In the genomic region with DNA sequence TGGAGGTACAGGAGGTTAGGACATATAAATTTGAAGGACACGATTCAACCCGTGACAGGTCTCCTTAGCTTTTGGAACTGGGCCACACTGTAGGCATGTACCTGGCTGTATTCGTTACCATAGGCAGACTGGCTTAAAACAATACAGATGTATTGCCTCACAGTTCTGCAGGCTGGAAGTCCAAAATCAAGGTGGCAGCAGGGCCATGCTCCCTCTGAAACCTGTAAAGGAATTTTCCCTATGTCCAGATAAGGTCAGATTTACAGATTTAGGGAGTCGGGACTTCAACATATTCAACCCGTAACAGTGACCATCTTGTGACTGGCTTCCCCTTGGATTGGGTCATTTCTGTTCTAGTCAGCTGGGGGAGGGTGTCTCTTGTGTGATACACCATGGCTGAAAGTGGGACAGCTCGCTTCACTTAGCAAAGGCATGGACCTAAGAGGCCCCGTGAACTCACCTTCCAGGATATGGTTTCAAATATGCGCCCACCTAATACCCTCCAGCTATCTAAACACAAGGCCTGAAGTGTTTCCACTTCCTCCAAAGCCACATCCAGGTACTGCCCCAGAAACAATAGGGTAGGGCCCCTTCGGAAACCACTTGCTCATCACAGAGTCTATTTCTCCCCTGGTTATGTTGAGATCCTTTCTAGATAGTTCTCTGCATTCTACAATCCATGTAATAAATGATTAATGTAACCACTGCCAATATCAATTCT, we compare ENCODE assay signal across 26 cellular contexts.
A peak's percentile ranks its signal among the peaks of the same experiment; 100 is the strongest.
DNase-seq lines count a peak whose midpoint lies in the region; ATAC-seq, FAIRE-seq and TF ChIP-seq lines count a peak whose summit lies in the region.
"Had no signal": no experiment of that assay in that cellular context is flagged by ENCODE, and none has a peak within 500 bp of the region (broad histone marks: within the 10 kb centered on the region; RNA-seq: fewer than 3 reads in every experiment).

No MANE protein-coding gene starts in this region.

- no peaks in the 10 kb centered on the region for H3K9me3 Mint-ChIP-seq in activated naive CD8-positive, alpha-beta T cell treated with anti-CD3 and anti-CD28 coated beads, Interleukin-2, amount 50 U/mL, for 24 hours
- H3K9me3 Mint-ChIP-seq in activated naive CD8-positive, alpha-beta T cell treated with anti-CD3 and anti-CD28 coated beads for 36 hours: no peaks in the 10 kb centered on the region
- H3K9me3 Mint-ChIP-seq in nephron progenitor cell: peaks cover 3% of the 10 kb centered on the region
- no peaks in the 10 kb centered on the region for H3K9me3 Mint-ChIP-seq in CD8-positive, alpha-beta T cell
- H3K9me3 Mint-ChIP-seq: CD4-positive, alpha-beta T cell; H9; HFFc6 had no signal

- H3K4me3 ChIP-seq in HEK293 (ENCODE audit: low read depth, low read length): no peak overlapping the region
- H3K4me3 ChIP-seq in CD8-positive, alpha-beta T cell (ENCODE audit: low read depth, low read length): no peak overlapping the region
- H3K4me3 ChIP-seq: A549; BLaER1 treated with 17β-estradiol and CSF1 and Interleukin-3, amounts not matched to agents 10 nM and 100 nM; GM23248 had no signal

- CTCF ChIA-PET in HEK293 (lab: Yijun Ruan, JAX): interaction anchor here (0.6 to 0.7 kb wide), 2 partner anchors 63 to 145 kb away, joined by 3 read pairs; no protein-coding TSS in a partner anchor
- CTCF ChIA-PET in CD8-positive, alpha-beta T cell (lab: Charles Lee): no interaction called here

- no peaks in the 10 kb centered on the region for H3K27me3 ChIP-seq in CD8-positive, alpha-beta T cell (ENCODE audit: insufficient read depth, low read length)
- H3K27me3 ChIP-seq: BE2C had no signal

- TF ChIP-seq CTCF in D721Med (IDR thresholded peaks at IDR 0.05; ENCODE audit: insufficient read depth, missing control alignments) (no peak), HEK293 (tag by site-specific recombination; IDR thresholded peaks at IDR 0.05) (no peak), nephron progenitor cell (IDR thresholded peaks at IDR 0.05) (no peak)
- TF ChIP-seq CTCF in CD8-positive, alpha-beta T cell (IDR thresholded peaks at IDR 0.05): no peak

- peaks cover 3% of the 10 kb centered on the region for H3K4me1 Mint-ChIP-seq in activated naive CD8-positive, alpha-beta T cell treated with anti-CD3 and anti-CD28 coated beads, Interleukin-2, amount 50 U/mL, for 24 hours
- H3K4me1 Mint-ChIP-seq in activated naive CD8-positive, alpha-beta T cell treated with anti-CD3 and anti-CD28 coated beads for 36 hours: no peaks in the 10 kb centered on the region
- H3K4me1 Mint-ChIP-seq in nephron progenitor cell: peaks cover 79% of the 10 kb centered on the region
- H3K4me1 Mint-ChIP-seq in CD8-positive, alpha-beta T cell (ENCODE audit: low read depth): peaks cover 2% of the 10 kb centered on the region

- H3K36me3 ChIP-seq in HEK293 (ENCODE audit: control insufficient read depth in 2 of 2, insufficient read depth in 1 of 2, low read length in 2 of 2): no peaks in the 10 kb centered on the region
- no peaks in the 10 kb centered on the region for H3K36me3 ChIP-seq in CD8-positive, alpha-beta T cell (ENCODE audit: insufficient read depth, low read length)
- H3K36me3 ChIP-seq: BE2C; BLaER1 treated with 17β-estradiol and CSF1 and Interleukin-3, amounts not matched to agents 10 nM and 100 nM had no signal

- peak; percentile 23 for ATAC-seq in activated naive CD8-positive, alpha-beta T cell treated with anti-CD3 and anti-CD28 coated beads, Interleukin-2, amount 50 U/mL, for 24 hours
- no peak for ATAC-seq in CD8-positive, alpha-beta T cell
- ATAC-seq: A549, HCT116 had no signal

- peak; percentile 85 for FAIRE-seq in D721Med (lab: Jason Lieb, UNC)
- FAIRE-seq: A549, G401.6, GM12892, GM19239 had no signal

- no peak overlapping the region for H3K27ac ChIP-seq in HEK293 (ENCODE audit: extremely low read depth, low read depth, low read length)
- no peak overlapping the region for H3K27ac ChIP-seq in CD8-positive, alpha-beta T cell (ENCODE audit: low read depth, low read length)
- H3K27ac ChIP-seq: A549; BLaER1 treated with 17β-estradiol and CSF1 and Interleukin-3, amounts not matched to agents 10 nM and 100 nM; GM23248 had no signal

- H3K4me1 ChIP-seq in HEK293 (ENCODE audit: control insufficient read depth, insufficient read depth, low read length): no peaks in the 10 kb centered on the region; the same call in 1 of the 2 replicates
- H3K4me1 ChIP-seq in CD8-positive, alpha-beta T cell (ENCODE audit: insufficient read depth, low read length): no peaks in the 10 kb centered on the region
- H3K4me1 ChIP-seq: A549, BE2C had no signal

- intact Hi-C loops in CD8-positive, alpha-beta T cell (cut with DNase I, micrococcal nuclease): no loop called here

- no peaks in the 10 kb centered on the region for H3K36me3 Mint-ChIP-seq in activated naive CD8-positive, alpha-beta T cell treated with anti-CD3 and anti-CD28 coated beads, Interleukin-2, amount 50 U/mL, for 24 hours (ENCODE audit: low read depth)
- no peaks in the 10 kb centered on the region for H3K36me3 Mint-ChIP-seq in activated naive CD8-positive, alpha-beta T cell treated with anti-CD3 and anti-CD28 coated beads for 36 hours
- H3K36me3 Mint-ChIP-seq in nephron progenitor cell (ENCODE audit: low read depth): no peaks in the 10 kb centered on the region
- no peaks in the 10 kb centered on the region for H3K36me3 Mint-ChIP-seq in CD8-positive, alpha-beta T cell
- H3K36me3 Mint-ChIP-seq: CD14-positive monocyte had no signal

- DNase-seq in activated naive CD8-positive, alpha-beta T cell treated with anti-CD3 and anti-CD28 coated beads, Interleukin-2, amount 50 U/mL, for 24 hours: no peak
- no peak for DNase-seq in activated naive CD8-positive, alpha-beta T cell treated with anti-CD3 and anti-CD28 coated beads for 36 hours
- DNase-seq in D721Med (ENCODE audit: insufficient read length, low spot score): no peak
- DNase-seq in nephron progenitor cell: no peak
- DNase-seq in GM19238 (ENCODE audit: insufficient read length, low spot score): no peak
- no peak for DNase-seq in CD8-positive, alpha-beta T cell
- DNase-seq: 8988T; ACHN; AML-193; BE2C; Calu3; CD4-positive, alpha-beta T cell; COR-L47; DMS153; DND-41; GM23248; H9; HFFc6 had no signal

- H3K27ac Mint-ChIP-seq in activated naive CD8-positive, alpha-beta T cell treated with anti-CD3 and anti-CD28 coated beads, Interleukin-2, amount 50 U/mL, for 24 hours: no peak overlapping the region
- H3K27ac Mint-ChIP-seq in activated naive CD8-positive, alpha-beta T cell treated with anti-CD3 and anti-CD28 coated beads for 36 hours: no peak overlapping the region
- no peak overlapping the region for H3K27ac Mint-ChIP-seq in nephron progenitor cell
- H3K27ac Mint-ChIP-seq in CD8-positive, alpha-beta T cell: no peak overlapping the region
- H3K27ac Mint-ChIP-seq: CD14-positive monocyte; CD4-positive, alpha-beta T cell; HFFc6 had no signal

- no peak overlapping the region for H3K4me3 Mint-ChIP-seq in activated naive CD8-positive, alpha-beta T cell treated with anti-CD3 and anti-CD28 coated beads, Interleukin-2, amount 50 U/mL, for 24 hours
- no peak overlapping the region for H3K4me3 Mint-ChIP-seq in activated naive CD8-positive, alpha-beta T cell treated with anti-CD3 and anti-CD28 coated beads for 36 hours
- H3K4me3 Mint-ChIP-seq in nephron progenitor cell: peak overlapping the region; percentile 7
- H3K4me3 Mint-ChIP-seq in CD8-positive, alpha-beta T cell: no peak overlapping the region
- H3K4me3 Mint-ChIP-seq: CD14-positive monocyte; CD4-positive, alpha-beta T cell; H9; HFFc6 had no signal

- no peaks in the 10 kb centered on the region for H3K9me3 ChIP-seq in HEK293 (ENCODE audit: control insufficient read depth, insufficient read depth, low read depth, low read length)
- H3K9me3 ChIP-seq in CD8-positive, alpha-beta T cell (ENCODE audit: low read length): no peaks in the 10 kb centered on the region
- H3K9me3 ChIP-seq: A549, BE2C had no signal

- peaks cover 11% of the 10 kb centered on the region for H3K27me3 Mint-ChIP-seq in activated naive CD8-positive, alpha-beta T cell treated with anti-CD3 and anti-CD28 coated beads, Interleukin-2, amount 50 U/mL, for 24 hours
- peaks cover 16% of the 10 kb centered on the region for H3K27me3 Mint-ChIP-seq in activated naive CD8-positive, alpha-beta T cell treated with anti-CD3 and anti-CD28 coated beads for 36 hours
- H3K27me3 Mint-ChIP-seq in nephron progenitor cell (ENCODE audit: low read depth, poor library complexity): no peaks in the 10 kb centered on the region
- peaks cover 20% of the 10 kb centered on the region for H3K27me3 Mint-ChIP-seq in CD8-positive, alpha-beta T cell (ENCODE audit: low read depth)

- POLR2A ChIA-PET in HEK293 (lab: Yijun Ruan, JAX): no interaction called here
- POLR2A ChIA-PET in CD8-positive, alpha-beta T cell (lab: Charles Lee): no interaction called here

TF ChIP-seq in HEK293, 187 proteins besides CTCF, POLR2A, EP300 and RAD21:
- TF ChIP-seq ZNF777 (tag by site-specific recombination; IDR thresholded peaks at IDR 0.05; ENCODE audit: borderline replicate concordance) (no peak), ZXDB (tag by site-specific recombination; IDR thresholded peaks at IDR 0.05) (no peak), SP2 (tag by site-specific recombination; IDR thresholded peaks at IDR 0.05) (no peak), ZNF292 (tag by site-specific recombination; IDR thresholded peaks at IDR 0.05; ENCODE audit: borderline replicate concordance, low read depth) (no peak), ZNF548 (tag by site-specific recombination; IDR thresholded peaks at IDR 0.05) (peak; percentile 91), ZNF121 (tag by site-specific recombination; IDR thresholded peaks at IDR 0.05) (no peak), ZNF626 (tag by site-specific recombination; IDR thresholded peaks at IDR 0.05) (no peak)
